Comparison of ENCODE assay signal across 8 cellular contexts in the genomic region with DNA sequence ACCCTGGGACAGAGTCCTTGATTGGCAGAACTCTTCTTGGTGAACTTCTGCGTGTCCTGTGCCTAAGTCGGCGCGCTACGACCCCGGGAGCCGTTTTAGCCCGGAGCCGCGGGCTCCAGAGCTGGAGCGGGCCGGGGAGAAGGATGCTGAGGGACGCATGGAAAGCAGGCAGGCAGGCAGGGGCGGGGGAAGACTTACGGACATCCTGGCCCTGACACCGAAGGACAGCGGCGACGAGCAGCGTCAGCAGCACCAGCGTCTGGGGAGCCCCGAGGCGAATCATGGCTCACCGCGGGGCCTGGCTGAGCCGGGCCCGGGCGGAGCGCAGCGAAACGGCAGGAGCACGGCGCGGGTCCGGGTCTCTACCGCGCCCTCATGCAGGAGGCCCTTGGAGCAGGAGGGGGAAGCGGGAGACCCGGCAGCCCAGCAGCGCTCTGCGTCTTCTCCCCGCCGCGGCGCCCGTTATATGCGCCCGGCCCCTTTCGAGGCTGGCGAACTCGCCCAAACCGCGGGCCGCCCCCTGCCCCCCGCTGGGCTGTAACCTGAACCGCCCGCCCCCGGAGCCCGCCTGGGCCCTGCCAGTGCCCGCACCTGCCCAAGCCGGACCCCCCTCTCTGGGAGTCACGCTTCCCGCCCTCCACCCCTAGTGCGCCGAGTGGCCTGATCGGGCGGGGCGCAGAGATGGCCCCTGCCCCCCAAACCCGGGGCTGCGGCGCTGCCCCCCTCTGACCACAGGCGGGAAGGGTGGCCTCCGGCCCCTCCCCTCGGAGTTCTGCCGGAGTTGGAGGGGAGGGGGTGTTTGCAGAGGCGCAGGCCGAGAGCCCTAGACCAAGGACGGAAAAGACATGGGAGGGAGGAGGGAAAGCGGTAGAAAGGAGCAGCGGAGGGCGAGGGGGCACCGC. TPM values are rescaled to one million over a fixed set of nuclear protein-coding genes. Genes with fewer than 3 reads are reported as not detected.
DNase-seq lines count a peak whose midpoint lies in the region; ATAC-seq, FAIRE-seq and TF ChIP-seq lines count a peak whose summit lies in the region.

COL2A1 (minus strand) TSS at position 438 of the 902 bp plus-strand sequence; CDS start at position 283, 155 bp downstream.

- peak; percentile 44 to 63 (median 55) for ATAC-seq in T-cell (replicated peaks in 1 of 4)
- ATAC-seq in GM21360 (IDR thresholded peaks at IDR 0.05; ENCODE audit: unreplicated experiment) = no peak

- no peak for FAIRE-seq in D721Med (lab: Jason Lieb, UNC)
- FAIRE-seq in H54 (lab: Jason Lieb, UNC) = no peak

- H3K36me3 Mint-ChIP-seq in T-cell (no peaks in the 10 kb centered on the region), endodermal cell (ENCODE audit: low read depth) (no peaks in the 10 kb centered on the region), neural crest cell (ENCODE audit: low read depth) (no peaks in the 10 kb centered on the region)

- peak within 1 kb of the TSS; percentile 48 for H3K9ac ChIP-seq in endodermal cell (ENCODE audit: extremely low read depth, low read length, poor library complexity, severe bottlenecking)

- H3K9me3 Mint-ChIP-seq in T-cell (no peaks in the 10 kb centered on the region), endodermal cell (no peaks in the 10 kb centered on the region), neural crest cell (no peaks in the 10 kb centered on the region)

- no peak for TF ChIP-seq POLR2A in H54 (IDR thresholded peaks at IDR 0.05; ENCODE audit: low read depth, low read length)

- WGBS in endodermal cell (ENCODE audit: insufficient coverage in 1 of 2, insufficient read length in 1 of 2), 2 experiments = 0 to 1% methylated on average over 30 to 82 of the region's 82 CpGs

- peaks cover 11% of the 10 kb centered on the region for H3K4me1 ChIP-seq in endodermal cell (ENCODE audit: control insufficient read depth, insufficient read depth, low read length)

- H3K27ac Mint-ChIP-seq in T-cell (no peak within 1 kb of the TSS), endodermal cell (no peak within 1 kb of the TSS), neural crest cell (ENCODE audit: unreplicated experiment) (peak within 1 kb of the TSS; percentile 97)

- H3K4me1 Mint-ChIP-seq in T-cell = peaks cover 31 to 41% (median 37%) of the 10 kb centered on the region in 3 donors
- H3K4me1 Mint-ChIP-seq in endodermal cell = peaks cover 29% of the 10 kb centered on the region
- peaks cover 62% of the 10 kb centered on the region for H3K4me1 Mint-ChIP-seq in neural crest cell

- CTCF ChIA-PET in T-cell (lab: Charles Lee) = interaction anchor here in 1 of 2 donors (0.5 kb wide), 1 partner anchor 49 kb away, joined by 6 read pairs; no protein-coding TSS in a partner anchor

- peak within 1 kb of the TSS; percentile 76 for H3K4me3 ChIP-seq in endodermal cell (ENCODE audit: low read length)

- TF ChIP-seq CTCF in endodermal cell (conservative IDR thresholded peaks at IDR 0.05) = no peak
- TF ChIP-seq CTCF in neural crest cell (conservative IDR thresholded peaks at IDR 0.05) = no peak
- TF ChIP-seq CTCF in D721Med (IDR thresholded peaks at IDR 0.05; ENCODE audit: insufficient read depth, missing control alignments) = no peak

- H3K27me3 ChIP-seq in endodermal cell (ENCODE audit: control insufficient read depth, insufficient read depth, low read length, poor library complexity, severe bottlenecking) = peaks cover 94% of the 10 kb centered on the region

- H3K4me3 Mint-ChIP-seq in T-cell (peak within 1 kb of the TSS; percentile 62 to 85 (median 69)), endodermal cell (peak within 1 kb of the TSS; percentile 56), neural crest cell (peak within 1 kb of the TSS; percentile 98)

- no peaks in the 10 kb centered on the region for H3K36me3 ChIP-seq in endodermal cell (ENCODE audit: control insufficient read depth, insufficient read depth, low read length)

- DNase-seq in NCI-H1436 (lab: John Stamatoyannopoulos, UW) (peak; percentile 42), NCI-H1436 treated with DMSO at 0.1 percent for 48 hours (lab: John Stamatoyannopoulos, UW) (no peak), T-cell (peak in 5 of 34 experiments; percentile 6 to 24 (median 12)), endodermal cell (peak; percentile 95), neural crest cell (ENCODE audit: low read depth, low spot score) (peak; percentile 68), D721Med (ENCODE audit: insufficient read length, low spot score) (no peak), H54 (ENCODE audit: insufficient read length, low spot score) (no peak)

- H3K27me3 Mint-ChIP-seq in T-cell = peaks cover 79 to 89% of the 10 kb centered on the region in 2 donors
- H3K27me3 Mint-ChIP-seq in endodermal cell (ENCODE audit: insufficient read depth) = peaks cover 98% of the 10 kb centered on the region
- peaks cover 58% of the 10 kb centered on the region for H3K27me3 Mint-ChIP-seq in neural crest cell (ENCODE audit: low read depth)

- POLR2A ChIA-PET in T-cell (lab: Charles Lee) = no interaction called here

- H3K9me3 ChIP-seq in endodermal cell (ENCODE audit: control insufficient read depth, low read length) = no peaks in the 10 kb centered on the region

- peak within 1 kb of the TSS; percentile 84 for H3K27ac ChIP-seq in endodermal cell (ENCODE audit: low read depth, low read length)

RNA-seq across cellular contexts. Expression of gene COL2A1, which starts in this region (rescaled TPM):
- not detected for total RNA-seq in T-cell
- 10 to 100 TPM; 12.4 to 21.0 TPM for total RNA-seq in endodermal cell
- polyA plus RNA-seq in endodermal cell (2013, experiment 1 of 2) = 365 TPM
- 366 TPM for polyA plus RNA-seq in endodermal cell (2013, experiment 2 of 2)
- total RNA-seq in neural crest cell = 384 and 386 TPM in 2 replicates

Comparison
In these comparisons a context has a peak if more than half of its experiments do, and no peak if none do; other contexts are left out.
1. RNA of gene COL2A1 (total RNA-seq): 384 to 386 TPM in neural crest cell; 12.4 to 21.0 TPM in endodermal cell and not detected in T-cell; every median in the first group is over 10 times any median in the second.
2. DNase-seq: peak in NCI-H1436 (single experiment), endodermal cell (single experiment) and neural crest cell (single experiment); none in NCI-H1436 treated with DMSO at 0.1 percent for 48 hours (single experiment), D721Med (single experiment) and H54 (single experiment).
3. Peak in ATAC-seq in T-cell; RNA of the gene not detected or under 1 TPM.
4. Peak in every context shown above with its lines, with median percentiles within 50 percentile points of each other: H3K4me3 Mint-ChIP-seq.